20 cellular contexts compared by ENCODE assay signal in the genomic region with DNA sequence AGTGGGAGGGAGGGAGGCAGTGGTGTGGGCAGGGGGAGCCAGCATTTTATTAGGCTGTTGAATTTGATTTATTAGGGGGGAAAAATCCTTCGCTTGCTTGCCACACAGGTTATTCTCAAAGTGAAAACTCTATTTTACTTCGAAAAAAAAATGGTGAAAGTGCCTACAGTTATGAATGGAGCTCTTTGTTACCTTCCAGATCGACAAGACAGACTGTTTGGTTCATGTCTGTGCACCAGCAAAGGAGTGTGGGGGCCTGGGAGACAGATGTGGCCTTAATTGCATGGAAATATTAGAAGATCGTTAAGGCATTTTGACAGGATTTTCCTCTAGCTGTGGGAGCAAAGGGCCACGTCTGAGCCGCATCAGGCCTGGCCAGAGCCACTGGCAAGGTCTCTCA. TPM values are rescaled to one million over a fixed set of nuclear protein-coding genes. Genes with fewer than 3 reads are reported as not detected.
DNase-seq lines count a peak whose midpoint lies in the region; ATAC-seq and TF ChIP-seq lines count a peak whose summit lies in the region.
"Had no signal": no experiment of that assay in that cellular context is flagged by ENCODE, and none has a peak within 500 bp of the region (broad histone marks: within the 10 kb centered on the region; RNA-seq: fewer than 3 reads in every experiment).

No MANE protein-coding gene starts in this region.

- peak overlapping the region; percentile 49 for H3K27ac Mint-ChIP-seq in stimulated activated naive CD8-positive, alpha-beta T cell treated with anti-CD3 and anti-CD28 coated beads, Interleukin-15, Interleukin-2, amounts not matched to agents 100 ng/mL and 50 ng/mL, for 24 hours
- H3K27ac Mint-ChIP-seq in activated CD8-positive, alpha-beta T cell treated with anti-CD3 and anti-CD28 coated beads for 36 hours: peak overlapping the region; percentile 63
- H3K27ac Mint-ChIP-seq in mesothelial cell of epicardium: peak overlapping the region; percentile 59

- intact Hi-C loops in activated CD8-positive, alpha-beta T cell treated with anti-CD3 and anti-CD28 coated beads for 36 hours (cut with micrococcal nuclease): no loop called here

- H3K4me1 Mint-ChIP-seq in stimulated activated naive CD8-positive, alpha-beta T cell treated with anti-CD3 and anti-CD28 coated beads, Interleukin-15, Interleukin-2, amounts not matched to agents 100 ng/mL and 50 ng/mL, for 24 hours (ENCODE audit: low read depth): peaks cover 84% of the 10 kb centered on the region
- peaks cover 81% of the 10 kb centered on the region for H3K4me1 Mint-ChIP-seq in activated CD8-positive, alpha-beta T cell treated with anti-CD3 and anti-CD28 coated beads for 36 hours (ENCODE audit: low read depth)
- H3K4me1 Mint-ChIP-seq in mesothelial cell of epicardium: peaks cover 30% of the 10 kb centered on the region

- no peak for DNase-seq in stimulated activated naive CD8-positive, alpha-beta T cell treated with anti-CD3 and anti-CD28 coated beads, Interleukin-15, Interleukin-2, amounts not matched to agents 100 U/mL and 50 U/mL, for 24 hours
- DNase-seq in activated CD8-positive, alpha-beta T cell treated with anti-CD3 and anti-CD28 coated beads for 36 hours: no peak
- DNase-seq in mesothelial cell of epicardium (ENCODE audit: low spot score in 2 of 2, unreplicated experiment in 2 of 2) (no peak), NOMO-1 treated with DMSO at 0.1 percent for 48 hours (lab: John Stamatoyannopoulos, UW; ENCODE audit: unreplicated experiment) (no peak), ureter (ENCODE audit: low spot score) (no peak)
- no peak for DNase-seq in stimulated activated CD4-positive, alpha-beta T cell treated with anti-CD3 and anti-CD28 coated beads, Interleukin-4, amount 100 ng/mL, for 1 hour
- no peak for DNase-seq in effector CD4-positive, alpha-beta T cell
- DNase-seq: activated T-cell treated with anti-CD3 and anti-CD28 coated beads, Interleukin-2, amount 50 U/mL, for 4 hours; amygdala; DMS 273 treated with DMSO at 0.1 percent for 48 hours; foreskin fibroblast; left lung; NCI-H1694 treated with DMSO at 0.1 percent for 48 hours; NCI-H446 treated with DMSO at 0.1 percent for 48 hours; psoas muscle; SHP77 treated with DMSO at 0.1 percent for 48 hours; stimulated activated naive CD4-positive, alpha-beta T cell treated with Interleukin-2 at 50 U/mL for 16 hours; T-helper 9 cell; uterus had no signal

- H3K9me3 Mint-ChIP-seq in stimulated activated naive CD8-positive, alpha-beta T cell treated with anti-CD3 and anti-CD28 coated beads, Interleukin-15, Interleukin-2, amounts not matched to agents 100 ng/mL and 50 ng/mL, for 24 hours: no peaks in the 10 kb centered on the region
- H3K9me3 Mint-ChIP-seq in activated CD8-positive, alpha-beta T cell treated with anti-CD3 and anti-CD28 coated beads for 36 hours: no peaks in the 10 kb centered on the region
- H3K9me3 Mint-ChIP-seq in mesothelial cell of epicardium: no peaks in the 10 kb centered on the region
- H3K9me3 Mint-ChIP-seq: activated T-cell treated with anti-CD3 and anti-CD28 coated beads, Interleukin-2, amount 50 U/mL, for 4 hours had no signal

- no peak for ATAC-seq in stimulated activated naive CD8-positive, alpha-beta T cell treated with anti-CD3 and anti-CD28 coated beads, Interleukin-15, Interleukin-2, amounts not matched to agents 100 U/mL and 50 U/mL, for 24 hours
- ATAC-seq in activated CD8-positive, alpha-beta T cell treated with anti-CD3 and anti-CD28 coated beads for 36 hours: no peak
- ATAC-seq: left lung, psoas muscle had no signal

- no peaks in the 10 kb centered on the region for H3K27me3 Mint-ChIP-seq in stimulated activated naive CD8-positive, alpha-beta T cell treated with anti-CD3 and anti-CD28 coated beads, Interleukin-15, Interleukin-2, amounts not matched to agents 100 ng/mL and 50 ng/mL, for 24 hours
- H3K27me3 Mint-ChIP-seq in activated CD8-positive, alpha-beta T cell treated with anti-CD3 and anti-CD28 coated beads for 36 hours: no peaks in the 10 kb centered on the region
- H3K27me3 Mint-ChIP-seq in mesothelial cell of epicardium (ENCODE audit: low read depth): peaks cover 10% of the 10 kb centered on the region

- no peak overlapping the region for H3K4me3 Mint-ChIP-seq in stimulated activated naive CD8-positive, alpha-beta T cell treated with anti-CD3 and anti-CD28 coated beads, Interleukin-15, Interleukin-2, amounts not matched to agents 100 ng/mL and 50 ng/mL, for 24 hours
- no peak overlapping the region for H3K4me3 Mint-ChIP-seq in activated CD8-positive, alpha-beta T cell treated with anti-CD3 and anti-CD28 coated beads for 36 hours
- H3K4me3 Mint-ChIP-seq in mesothelial cell of epicardium: no peak overlapping the region

- CTCF ChIA-PET in activated CD8-positive, alpha-beta T cell treated with anti-CD3 and anti-CD28 coated beads for 36 hours (lab: Charles Lee): interaction anchor here (1.3 to 2.3 kb wide), 3 partner anchors 17 to 109 kb away, joined by 3 to 8 read pairs (median 4); a partner anchor contains a TSS

- H3K36me3 Mint-ChIP-seq in stimulated activated naive CD8-positive, alpha-beta T cell treated with anti-CD3 and anti-CD28 coated beads, Interleukin-15, Interleukin-2, amounts not matched to agents 100 ng/mL and 50 ng/mL, for 24 hours (ENCODE audit: low read depth): peaks cover 5% of the 10 kb centered on the region
- H3K36me3 Mint-ChIP-seq in activated CD8-positive, alpha-beta T cell treated with anti-CD3 and anti-CD28 coated beads for 36 hours (ENCODE audit: low read depth): peaks cover 3% of the 10 kb centered on the region
- no peaks in the 10 kb centered on the region for H3K36me3 Mint-ChIP-seq in mesothelial cell of epicardium

- TF ChIP-seq CTCF in activated CD8-positive, alpha-beta T cell treated with anti-CD3 and anti-CD28 coated beads for 36 hours (IDR thresholded peaks at IDR 0.05): no peak
- TF ChIP-seq CTCF in mesothelial cell of epicardium (IDR thresholded peaks at IDR 0.05; ENCODE audit: unreplicated experiment): no peak

- POLR2A ChIA-PET in activated CD8-positive, alpha-beta T cell treated with anti-CD3 and anti-CD28 coated beads for 36 hours (lab: Charles Lee): interaction anchor here (1.0 to 3.3 kb wide), 3 partner anchors 15 to 44 kb away, joined by 3 to 13 read pairs (median 7); no protein-coding TSS in a partner anchor

RNA-seq across cellular contexts. Expression of a gene that starts 45.7 kb away (rescaled TPM):
- total RNA-seq in activated CD8-positive, alpha-beta T cell treated with anti-CD3 and anti-CD28 coated beads for 36 hours: 10 to 100 TPM; 43.8 to 47.8 TPM
- total RNA-seq in mesothelial cell of epicardium (4.5 to 5.8 TPM (median 5.3 TPM) in 3 replicates), ureter (19.1 TPM)
